Comparison of ENCODE assay signal across 11 cellular contexts in the genomic region with DNA sequence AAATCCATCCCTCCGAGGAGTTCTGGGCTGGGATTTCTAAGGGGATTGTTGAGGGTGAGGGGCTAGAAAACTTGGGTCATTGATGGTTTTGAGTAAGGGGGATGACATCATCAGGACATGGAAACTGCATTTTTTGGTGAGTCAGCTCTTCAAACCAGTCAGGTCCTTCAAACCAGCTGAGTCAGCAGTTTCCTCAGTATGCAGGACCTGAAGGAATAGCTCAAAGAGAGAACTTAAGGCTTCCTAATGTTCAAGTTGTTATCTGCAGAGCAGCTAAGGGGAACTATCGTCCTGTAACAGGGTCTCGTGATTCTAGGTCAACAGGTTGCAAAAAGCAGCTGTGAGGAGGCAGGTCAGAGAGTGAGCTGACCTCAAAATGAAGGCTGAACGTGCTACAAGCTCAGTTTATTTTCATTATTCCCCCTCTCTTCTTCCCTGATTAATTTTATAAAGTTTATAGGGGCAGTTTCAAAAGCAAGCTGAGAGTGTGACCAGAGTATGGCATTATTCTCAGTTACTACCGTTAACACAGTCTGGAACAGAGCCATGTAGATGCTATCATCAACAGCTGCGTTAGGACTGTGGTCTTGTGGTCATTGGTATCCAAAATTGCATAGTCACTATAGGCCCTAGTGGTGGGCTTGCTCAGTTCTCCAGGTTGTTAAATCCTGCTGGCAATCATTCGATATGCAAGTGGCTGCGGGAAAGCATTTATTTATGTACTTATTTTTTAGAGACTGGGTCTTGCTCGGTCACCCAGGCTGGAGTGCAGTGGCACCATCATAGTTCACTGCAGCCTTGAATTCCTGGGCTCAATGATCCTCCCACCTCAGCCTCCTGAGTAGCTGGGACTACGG. TPM values are rescaled to one million over a fixed set of nuclear protein-coding genes. Genes with fewer than 3 reads are reported as not detected.
DNase-seq lines count a peak whose midpoint lies in the region; ATAC-seq and TF ChIP-seq lines count a peak whose summit lies in the region.
"Had no signal": no experiment of that assay in that cellular context is flagged by ENCODE, and none has a peak within 500 bp of the region (broad histone marks: within the 10 kb centered on the region; RNA-seq: fewer than 3 reads in every experiment).

No MANE protein-coding gene starts in this region.

- no peak for TF ChIP-seq POLR2A in NB4 (IDR thresholded peaks at IDR 0.05; ENCODE audit: extremely low read depth, insufficient read length)

- H3K9me3 ChIP-seq in DND-41 (ENCODE audit: insufficient read depth, low read length, severe bottlenecking): no peaks in the 10 kb centered on the region

- no peaks in the 10 kb centered on the region for H3K79me2 ChIP-seq in DND-41 (ENCODE audit: insufficient read depth, low read length)

- H3K4me1 Mint-ChIP-seq in dendritic cell treated with granulocyte-macrophage colony-stimulating factor and Interleukin-4, amounts not matched to agents 40 ng/mL and 50 ng/mL, for 4 days (ENCODE audit: low read depth): peaks cover 31% of the 10 kb centered on the region
- no peaks in the 10 kb centered on the region for H3K4me1 Mint-ChIP-seq in natural killer cell
- H3K4me1 Mint-ChIP-seq in activated naive CD4-positive, alpha-beta T cell treated with anti-CD3 and anti-CD28 coated beads for 36 hours (ENCODE audit: low read depth): peaks cover 3% of the 10 kb centered on the region

- no peak for TF ChIP-seq CTCF in DND-41 (IDR thresholded peaks at IDR 0.05; ENCODE audit: borderline replicate concordance, extremely low read depth, low read length, poor library complexity, severe bottlenecking)
- no peak for TF ChIP-seq CTCF in NB4 (IDR thresholded peaks at IDR 0.05; ENCODE audit: low read depth, low read length)
- TF ChIP-seq CTCF in natural killer cell (IDR thresholded peaks at IDR 0.05): no peak

- ATAC-seq in DND-41 (ENCODE audit: insufficient read depth, low read depth) (peak; percentile 60), natural killer cell (peak in 2 of 3 donors; percentile 61 to 70), HG02852 (IDR thresholded peaks at IDR 0.05; ENCODE audit: unreplicated experiment) (no peak)

- CTCF ChIA-PET in activated naive CD4-positive, alpha-beta T cell treated with anti-CD3 and anti-CD28 coated beads for 36 hours (lab: Charles Lee): interaction anchor here (1.4 to 4.2 kb wide), 4 partner anchors 8 to 201 kb away, joined by 3 to 23 read pairs (median 18); no protein-coding TSS in a partner anchor

- H3K4me2 ChIP-seq in DND-41 (ENCODE audit: insufficient read depth, low read length): no peak overlapping the region

- H3K4me3 Mint-ChIP-seq in dendritic cell treated with granulocyte-macrophage colony-stimulating factor and Interleukin-4, amounts not matched to agents 40 ng/mL and 50 ng/mL, for 4 days: no peak overlapping the region
- H3K4me3 Mint-ChIP-seq in natural killer cell: no peak overlapping the region
- H3K4me3 Mint-ChIP-seq in activated naive CD4-positive, alpha-beta T cell treated with anti-CD3 and anti-CD28 coated beads for 36 hours: no peak overlapping the region
- H3K4me3 Mint-ChIP-seq: natural killer cell treated with Interleukin-12 subunit alpha and Interleukin-12 subunit beta and Interleukin-15 and Interleukin-18, amount 100 ng/mL, for 72 hours; stimulated activated naive CD8-positive, alpha-beta T cell treated with anti-CD3 and anti-CD28 coated beads, Interleukin-15, Interleukin-2, amounts not matched to agents 100 ng/mL and 50 ng/mL, for 24 hours had no signal

- H3K9ac ChIP-seq in DND-41 (ENCODE audit: low read depth, low read length): no peak overlapping the region

- no peak overlapping the region for H3K4me3 ChIP-seq in DND-41 (ENCODE audit: low read depth in 1 of 2, low read length in 2 of 2)
- peak overlapping the region; percentile 26 for H3K4me3 ChIP-seq in NB4 (ENCODE audit: low read depth, low read length)

- H3K4me1 ChIP-seq in DND-41 (ENCODE audit: insufficient read depth, low read length): no peaks in the 10 kb centered on the region; the same call in 1 of the 2 replicates

- no peak overlapping the region for H3K27ac ChIP-seq in DND-41 (ENCODE audit: low read length)

- intact Hi-C loops in dendritic cell treated with granulocyte-macrophage colony-stimulating factor and Interleukin-4, amounts not matched to agents 40 ng/mL and 50 ng/mL, for 4 days (cut with micrococcal nuclease): loop anchor here (10.0 kb wide), 2 partner anchors 74 to 1684 kb away; partner anchors contain the start of genes MECR and PTPRU
- intact Hi-C loops in natural killer cell (cut with micrococcal nuclease): no loop called here
- intact Hi-C loops in activated naive CD4-positive, alpha-beta T cell treated with anti-CD3 and anti-CD28 coated beads for 36 hours (cut with micrococcal nuclease): no loop called here

- no peaks in the 10 kb centered on the region for H3K27me3 Mint-ChIP-seq in dendritic cell treated with granulocyte-macrophage colony-stimulating factor and Interleukin-4, amounts not matched to agents 40 ng/mL and 50 ng/mL, for 4 days
- H3K27me3 Mint-ChIP-seq in natural killer cell (ENCODE audit: low read depth in 2 of 2): peaks cover 0 to 5% of the 10 kb centered on the region in 2 donors
- peaks cover 4% of the 10 kb centered on the region for H3K27me3 Mint-ChIP-seq in activated naive CD4-positive, alpha-beta T cell treated with anti-CD3 and anti-CD28 coated beads for 36 hours (ENCODE audit: low read depth)

- H2AFZ ChIP-seq in DND-41 (ENCODE audit: low read depth, low read length): no peak overlapping the region

- DNase-seq in DND-41 (no peak), NB4 (ENCODE audit: low read depth) (peak; percentile 86), natural killer cell (no peak), 8988T (no peak), globus pallidus (ENCODE audit: low spot score) (no peak)
- no peak for DNase-seq in activated naive CD4-positive, alpha-beta T cell treated with anti-CD3 and anti-CD28 coated beads for 36 hours
- DNase-seq: T1000 had no signal

- no peaks in the 10 kb centered on the region for H3K36me3 Mint-ChIP-seq in dendritic cell treated with granulocyte-macrophage colony-stimulating factor and Interleukin-4, amounts not matched to agents 40 ng/mL and 50 ng/mL, for 4 days (ENCODE audit: low read depth)
- H3K36me3 Mint-ChIP-seq in natural killer cell: no peaks in the 10 kb centered on the region
- H3K36me3 Mint-ChIP-seq in activated naive CD4-positive, alpha-beta T cell treated with anti-CD3 and anti-CD28 coated beads for 36 hours (ENCODE audit: low read depth): no peaks in the 10 kb centered on the region
- H3K36me3 Mint-ChIP-seq: natural killer cell treated with Interleukin-12 subunit alpha and Interleukin-12 subunit beta and Interleukin-15 and Interleukin-18, amount 100 ng/mL, for 72 hours had no signal

- H3K27me3 ChIP-seq in DND-41 (ENCODE audit: insufficient read depth, low read length, poor library complexity): peaks cover 3% of the 10 kb centered on the region

- H4K20me1 ChIP-seq in DND-41 (ENCODE audit: insufficient read depth, low read length): no peaks in the 10 kb centered on the region

- H3K36me3 ChIP-seq in DND-41 (ENCODE audit: insufficient read depth, low read length): no peaks in the 10 kb centered on the region

- no peaks in the 10 kb centered on the region for H3K9me3 Mint-ChIP-seq in dendritic cell treated with granulocyte-macrophage colony-stimulating factor and Interleukin-4, amounts not matched to agents 40 ng/mL and 50 ng/mL, for 4 days
- H3K9me3 Mint-ChIP-seq in natural killer cell: no peaks in the 10 kb centered on the region
- no peaks in the 10 kb centered on the region for H3K9me3 Mint-ChIP-seq in activated naive CD4-positive, alpha-beta T cell treated with anti-CD3 and anti-CD28 coated beads for 36 hours
- H3K9me3 Mint-ChIP-seq: natural killer cell treated with Interleukin-12 subunit alpha and Interleukin-12 subunit beta and Interleukin-15 and Interleukin-18, amount 100 ng/mL, for 72 hours; stimulated activated naive CD8-positive, alpha-beta T cell treated with anti-CD3 and anti-CD28 coated beads, Interleukin-15, Interleukin-2, amounts not matched to agents 100 ng/mL and 50 ng/mL, for 24 hours had no signal

- peak overlapping the region; percentile 77 for H3K27ac Mint-ChIP-seq in dendritic cell treated with granulocyte-macrophage colony-stimulating factor and Interleukin-4, amounts not matched to agents 40 ng/mL and 50 ng/mL, for 4 days
- no peak overlapping the region for H3K27ac Mint-ChIP-seq in natural killer cell
- H3K27ac Mint-ChIP-seq in activated naive CD4-positive, alpha-beta T cell treated with anti-CD3 and anti-CD28 coated beads for 36 hours: no peak overlapping the region
- H3K27ac Mint-ChIP-seq: natural killer cell treated with Interleukin-12 subunit alpha and Interleukin-12 subunit beta and Interleukin-15 and Interleukin-18, amount 100 ng/mL, for 72 hours; stimulated activated naive CD8-positive, alpha-beta T cell treated with anti-CD3 and anti-CD28 coated beads, Interleukin-15, Interleukin-2, amounts not matched to agents 100 ng/mL and 50 ng/mL, for 24 hours had no signal

RNA-seq across cellular contexts. Expression of gene SDC3, which starts 10.7 kb away (rescaled TPM):
- total RNA-seq in natural killer cell: under 1 TPM in 2 of 3 donors, not detected in 1; 0.33 to 0.63 TPM
- total RNA-seq in activated naive CD4-positive, alpha-beta T cell treated with anti-CD3 and anti-CD28 coated beads for 36 hours: under 1 TPM; 0.19 to 0.49 TPM
